ENCODE assay signal across 8 cellular contexts in the genomic region with DNA sequence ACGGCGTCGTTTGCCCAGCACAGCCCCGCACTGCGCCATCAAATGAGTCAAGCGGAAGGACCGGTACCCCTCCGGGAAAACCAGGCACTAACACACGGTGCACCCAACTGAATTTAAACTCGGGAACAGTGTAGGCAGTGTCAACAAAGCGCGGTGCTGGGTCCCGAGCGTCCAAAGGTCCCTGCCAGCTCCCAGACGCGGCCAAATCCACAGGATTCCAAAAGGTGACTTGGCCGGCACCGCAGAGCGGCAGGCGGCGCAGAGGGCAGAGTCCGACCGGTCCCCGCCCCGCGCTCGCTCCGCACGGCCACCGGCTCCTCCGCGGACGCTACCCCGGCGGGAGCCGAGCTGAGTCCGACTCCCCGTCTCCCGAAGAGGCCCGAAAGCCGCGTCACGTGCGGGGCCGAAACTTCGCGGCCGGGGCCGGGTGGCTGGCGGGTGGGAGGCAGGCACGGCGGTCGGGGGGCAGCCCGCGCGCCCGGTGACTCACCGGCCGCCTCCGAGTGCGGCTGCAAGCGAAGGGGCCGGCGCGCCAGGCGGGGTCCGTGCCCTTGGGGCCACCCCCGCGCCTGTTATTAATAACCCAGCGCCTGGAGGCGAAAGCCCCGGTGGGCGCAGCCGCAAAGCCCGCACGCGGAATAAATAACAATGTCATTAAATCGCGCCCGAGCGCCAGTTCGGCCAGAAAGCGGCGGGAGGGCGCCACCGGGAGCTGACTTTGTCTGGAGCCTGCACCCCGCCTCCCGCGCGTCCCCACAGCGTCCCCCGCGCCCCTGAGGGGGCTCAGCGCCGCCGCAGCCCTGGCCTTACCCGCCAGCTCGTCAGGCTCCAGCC. TPM values are rescaled to one million over a fixed set of nuclear protein-coding genes. Genes with fewer than 3 reads are reported as not detected.
DNase-seq lines count a peak whose midpoint lies in the region; ATAC-seq, FAIRE-seq and TF ChIP-seq lines count a peak whose summit lies in the region.

No MANE protein-coding gene starts in this region.

- H3K4me1 ChIP-seq in HepG2 (ENCODE audit: insufficient read depth, low read length): peaks cover 41% of the 10 kb centered on the region

- peak overlapping the region; percentile 76 for H3K4me2 ChIP-seq in HepG2 (ENCODE audit: low read depth, low read length)

- H3K79me2 ChIP-seq in HepG2 (ENCODE audit: insufficient read depth, low read length): peaks cover 46% of the 10 kb centered on the region

- CTCF ChIA-PET in HepG2 (lab: Yijun Ruan, JAX; ENCODE audit: low intra/inter-chr PET ratio, low total read pairs): no interaction called here

- peaks cover 9% of the 10 kb centered on the region for H3K4me1 Mint-ChIP-seq in T-helper 17 cell

- no peak for TF ChIP-seq CTCF in HepG2 (CRISPR knock-in tag; IDR thresholded peaks at IDR 0.05)

- peak overlapping the region; percentile 100 for H3K27ac ChIP-seq in HepG2 (ENCODE audit: extremely low read length, insufficient read depth, low read length)

- H3K27me3 ChIP-seq in HepG2 (ENCODE audit: control insufficient read depth in 1 of 2, insufficient read depth in 2 of 2, low read length in 2 of 2): no peaks in the 10 kb centered on the region

- WGBS in HepG2 (ENCODE audit: low lambda C conversion rate): 0% methylated on average over 4 of the region's 98 CpGs

- POLR2A ChIA-PET in HepG2 (lab: Yijun Ruan, JAX): interaction anchor here (0.6 to 2.2 kb wide), 12 partner anchors 12 to 264 kb away, joined by 3 to 16 read pairs (median 4); a partner anchor contains a TSS

- H3K9ac ChIP-seq in HepG2 (ENCODE audit: insufficient read depth, low read depth, low read length): peak overlapping the region; percentile 96

- TF ChIP-seq POLR2A in HepG2 (IDR thresholded peaks at IDR 0.05; ENCODE audit: insufficient read depth in 1 of 2, low read depth in 2 of 2, low read length in 2 of 2): peak; percentile 77 to 85

- peak; percentile 66 for TF ChIP-seq RAD21 in HepG2 (CRISPR knock-in tag; IDR thresholded peaks at IDR 0.05)

- ATAC-seq in T-helper 17 cell: peak; percentile 33
- ATAC-seq in HepG2: peak; percentile 89

- TF ChIP-seq EP300 in HepG2 (IDR thresholded peaks at IDR 0.05; ENCODE audit: low read depth in 2 of 2, low read length in 2 of 2) (peak; percentile 55 to 65; a peak in 2 of 4 replicates), HepG2 (CRISPR knock-in tag; IDR thresholded peaks at IDR 0.05; ENCODE audit: borderline replicate concordance) (peak; percentile 54)

- H3K4me3 ChIP-seq in HepG2 (replicated peaks in 1 of 3; ENCODE audit: insufficient read depth in 1 of 3, low read depth in 2 of 3, low read length in 3 of 3): peak overlapping the region; percentile 86 to 95 (median 89)

- peak overlapping the region; percentile 90 for H3K4me3 Mint-ChIP-seq in T-helper 17 cell

- no peak overlapping the region for H2AFZ ChIP-seq in HepG2 (ENCODE audit: low read length)

- DNase-seq in NCI-H510A treated with DMSO at 0.1 percent for 48 hours (lab: John Stamatoyannopoulos, UW) (peak; percentile 20), NCI-H510A (lab: John Stamatoyannopoulos, UW) (no peak), GOT3 (lab: John Stamatoyannopoulos, UW) (peak; percentile 27), Kasumi-1 (lab: John Stamatoyannopoulos, UW) (peak; percentile 27 to 34), T-helper 17 cell (no peak), dermis blood vessel endothelial cell (peak; percentile 80), HepG2 (ENCODE audit: low spot score) (peak; percentile 89)
- DNase-seq in stimulated activated CD4-positive, alpha-beta T cell treated with anti-CD3 and anti-CD28 coated beads, Interleukin-4, amount 100 ng/mL, for 1 hour: peak; percentile 14

- peaks cover 50% of the 10 kb centered on the region for H3K27me3 Mint-ChIP-seq in T-helper 17 cell

- no peaks in the 10 kb centered on the region for H3K36me3 ChIP-seq in HepG2 (replicated peaks in 1 of 2; ENCODE audit: control insufficient read depth in 1 of 2, insufficient read depth in 2 of 2, low read length in 2 of 2)

- H4K20me1 ChIP-seq in HepG2 (ENCODE audit: insufficient read depth, low read length): peaks cover 11% of the 10 kb centered on the region; the same call in 1 of the 2 replicates

- BruUV-seq in HepG2 (replicated peaks; lab: Mats Ljungman, UMichigan): TSS peak; percentile 73

- peaks cover 5% of the 10 kb centered on the region for H3K36me3 Mint-ChIP-seq in T-helper 17 cell (ENCODE audit: low read depth)

- intact Hi-C loops in HepG2 (cut with micrococcal nuclease; ENCODE audit: unreplicated experiment): loop anchor here (5.0 kb wide), 1 partner anchor 158 kb away; no protein-coding TSS in a partner anchor

- in situ Hi-C loops in HepG2 (cut with HindIII; ENCODE audit: extremely low pct_ligation_motif_present, low pct_unique_long_range_greater_than_20kb): no loop called here

- no peaks in the 10 kb centered on the region for H3K9me3 ChIP-seq in T-helper 17 cell (ENCODE audit: control insufficient read depth, low read length, poor library complexity, severe bottlenecking)
- no peaks in the 10 kb centered on the region for H3K9me3 ChIP-seq in HepG2 (ENCODE audit: low read length)

- FAIRE-seq in HepG2 (lab: Jason Lieb, UNC): peak; percentile 84

- no peak overlapping the region for H3K27ac Mint-ChIP-seq in T-helper 17 cell

TF ChIP-seq in HepG2, 621 proteins besides CTCF, POLR2A, EP300 and RAD21 (continues in another document):
- TF ChIP-seq NCOA2 (CRISPR knock-in tag; IDR thresholded peaks at IDR 0.05) (peak; percentile 62), CENPT (CRISPR knock-in tag; IDR thresholded peaks at IDR 0.05; ENCODE audit: low read depth) (no peak), NFYC (CRISPR knock-in tag; IDR thresholded peaks at IDR 0.05) (no peak; the same call in 1 of the 2 replicates), CC2D1A (CRISPR knock-in tag; IDR thresholded peaks at IDR 0.05) (no peak), ATM (IDR thresholded peaks at IDR 0.05; ENCODE audit: borderline replicate concordance) (no peak), EED (CRISPR knock-in tag; IDR thresholded peaks at IDR 0.05) (peak; percentile 57; the same call in 1 of the 2 replicates), NFKB2 (CRISPR knock-in tag; IDR thresholded peaks at IDR 0.05; ENCODE audit: borderline replicate concordance) (peak; percentile 76; the same call in 1 of the 2 replicates)
- TF ChIP-seq, protein P1, sequence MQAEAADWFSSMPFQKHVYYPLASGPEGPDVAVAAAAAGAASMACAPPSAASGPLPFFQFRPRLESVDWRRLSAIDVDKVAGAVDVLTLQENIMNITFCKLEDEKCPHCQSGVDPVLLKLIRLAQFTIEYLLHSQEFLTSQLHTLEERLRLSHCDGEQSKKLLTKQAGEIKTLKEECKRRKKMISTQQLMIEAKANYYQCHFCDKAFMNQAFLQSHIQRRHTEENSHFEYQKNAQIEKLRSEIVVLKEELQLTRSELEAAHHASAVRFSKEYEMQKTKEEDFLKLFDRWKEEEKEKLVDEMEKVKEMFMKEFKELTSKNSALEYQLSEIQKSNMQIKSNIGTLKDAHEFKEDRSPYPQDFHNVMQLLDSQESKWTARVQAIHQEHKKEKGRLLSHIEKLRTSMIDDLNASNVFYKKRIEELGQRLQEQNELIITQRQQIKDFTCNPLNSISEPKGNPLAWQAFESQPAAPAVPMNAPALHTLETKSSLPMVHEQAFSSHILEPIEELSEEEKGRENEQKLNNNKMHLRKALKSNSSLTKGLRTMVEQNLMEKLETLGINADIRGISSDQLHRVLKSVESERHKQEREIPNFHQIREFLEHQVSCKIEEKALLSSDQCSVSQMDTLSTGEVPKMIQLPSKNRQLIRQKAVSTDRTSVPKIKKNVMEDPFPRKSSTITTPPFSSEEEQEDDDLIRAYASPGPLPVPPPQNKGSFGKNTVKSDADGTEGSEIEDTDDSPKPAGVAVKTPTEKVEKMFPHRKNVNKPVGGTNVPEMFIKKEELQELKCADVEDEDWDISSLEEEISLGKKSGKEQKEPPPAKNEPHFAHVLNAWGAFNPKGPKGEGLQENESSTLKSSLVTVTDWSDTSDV (CRISPR knock-in tag; IDR thresholded peaks at IDR 0.05): no peak
- TF ChIP-seq, protein P2, sequence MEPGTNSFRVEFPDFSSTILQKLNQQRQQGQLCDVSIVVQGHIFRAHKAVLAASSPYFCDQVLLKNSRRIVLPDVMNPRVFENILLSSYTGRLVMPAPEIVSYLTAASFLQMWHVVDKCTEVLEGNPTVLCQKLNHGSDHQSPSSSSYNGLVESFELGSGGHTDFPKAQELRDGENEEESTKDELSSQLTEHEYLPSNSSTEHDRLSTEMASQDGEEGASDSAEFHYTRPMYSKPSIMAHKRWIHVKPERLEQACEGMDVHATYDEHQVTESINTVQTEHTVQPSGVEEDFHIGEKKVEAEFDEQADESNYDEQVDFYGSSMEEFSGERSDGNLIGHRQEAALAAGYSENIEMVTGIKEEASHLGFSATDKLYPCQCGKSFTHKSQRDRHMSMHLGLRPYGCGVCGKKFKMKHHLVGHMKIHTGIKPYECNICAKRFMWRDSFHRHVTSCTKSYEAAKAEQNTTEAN (CRISPR knock-in tag; conservative IDR thresholded peaks at IDR 0.05): peak; percentile 64; the same call in 1 of the 2 replicates

RNA-seq across cellular contexts. Expression of a gene that starts 0.8 kb away (rescaled TPM):
- total RNA-seq in T-helper 17 cell (under 1 TPM; 0.26 to 0.94 TPM), dermis blood vessel endothelial cell (12.1 and 19.3 TPM in 2 replicates), HepG2 (2016; rRNA removed; fragmentation: Illumina TruSeq; extraction: Trizol) (18.7 and 23.2 TPM in 2 replicates)
- total RNA-seq in HepG2 (2016; cell fraction: cytosol; rRNA removed; fragmentation: Illumina TruSeq; extraction: Trizol; ENCODE audit: low read depth): 14.8 and 15.4 TPM in 2 replicates
- total RNA-seq in HepG2 (2016; cell fraction: insoluble cytoplasmic fraction; rRNA removed; fragmentation: Illumina TruSeq; extraction: Trizol): 17.0 and 21.9 TPM in 2 replicates
- total RNA-seq in HepG2 (2016; cell fraction: membrane; rRNA removed; fragmentation: Illumina TruSeq; extraction: Trizol): 17.6 and 20.1 TPM in 2 replicates
- total RNA-seq in HepG2 (2016; cell fraction: nucleus; rRNA removed; fragmentation: Illumina TruSeq; extraction: Trizol): 17.0 and 21.5 TPM in 2 replicates
- polyA plus RNA-seq in HepG2 (2011; rRNA removed): 12.8 and 14.7 TPM in 2 replicates
- 7.6 and 11.3 TPM in 2 replicates for polyA plus RNA-seq in HepG2 (2011; cell fraction: cytosol; rRNA removed)
- 7.1 and 8.6 TPM in 2 replicates for polyA plus RNA-seq in HepG2 (2011; cell fraction: nucleus; rRNA removed)
- 10.4 and 12.0 TPM in 2 replicates for polyA plus RNA-seq in HepG2 (2012)
- 2.2 and 2.6 TPM in 2 replicates for polyA plus RNA-seq in HepG2 (2016; cell fraction: cytosol; fragmentation: Illumina TruSeq; extraction: Trizol; ENCODE audit: low read depth)
- polyA plus RNA-seq in HepG2 (2016; cell fraction: insoluble cytoplasmic fraction; fragmentation: Illumina TruSeq; extraction: Trizol; ENCODE audit: low read depth): 14.4 and 15.3 TPM in 2 replicates
- 5.3 and 6.5 TPM in 2 replicates for polyA plus RNA-seq in HepG2 (2016; cell fraction: membrane; fragmentation: Illumina TruSeq; extraction: Trizol; ENCODE audit: low read depth)
- polyA plus RNA-seq in HepG2 (2016; cell fraction: nucleus; fragmentation: Illumina TruSeq; extraction: Trizol; ENCODE audit: insufficient read depth, low read depth): 12.9 and 13.9 TPM in 2 replicates
- polyA minus RNA-seq in HepG2 (2011; rRNA and poly(A)+ RNA removed; ENCODE audit: low replicate concordance): 36.9 and 38.4 TPM in 2 replicates
- polyA minus RNA-seq in HepG2 (2011; cell fraction: cytosol; rRNA and poly(A)+ RNA removed): 20.2 and 23.4 TPM in 2 replicates
- polyA minus RNA-seq in HepG2 (2011; cell fraction: nucleus; rRNA and poly(A)+ RNA removed): 42.4 and 47.2 TPM in 2 replicates

Comparison
In these comparisons a context has a peak if more than half of its experiments do, and no peak if none do; other contexts are left out.
1. DNase-seq: peak in NCI-H510A treated with DMSO at 0.1 percent for 48 hours (single experiment), GOT3 (single experiment), Kasumi-1 (2 of 2), dermis blood vessel endothelial cell (single experiment), HepG2 (single experiment) and stimulated activated CD4-positive, alpha-beta T cell treated with anti-CD3 and anti-CD28 coated beads, Interleukin-4, amount 100 ng/mL, for 1 hour (single experiment); none in NCI-H510A (single experiment) and T-helper 17 cell (0 of 3).